ENCODE assay signal across 8 cellular contexts in the genomic region with DNA sequence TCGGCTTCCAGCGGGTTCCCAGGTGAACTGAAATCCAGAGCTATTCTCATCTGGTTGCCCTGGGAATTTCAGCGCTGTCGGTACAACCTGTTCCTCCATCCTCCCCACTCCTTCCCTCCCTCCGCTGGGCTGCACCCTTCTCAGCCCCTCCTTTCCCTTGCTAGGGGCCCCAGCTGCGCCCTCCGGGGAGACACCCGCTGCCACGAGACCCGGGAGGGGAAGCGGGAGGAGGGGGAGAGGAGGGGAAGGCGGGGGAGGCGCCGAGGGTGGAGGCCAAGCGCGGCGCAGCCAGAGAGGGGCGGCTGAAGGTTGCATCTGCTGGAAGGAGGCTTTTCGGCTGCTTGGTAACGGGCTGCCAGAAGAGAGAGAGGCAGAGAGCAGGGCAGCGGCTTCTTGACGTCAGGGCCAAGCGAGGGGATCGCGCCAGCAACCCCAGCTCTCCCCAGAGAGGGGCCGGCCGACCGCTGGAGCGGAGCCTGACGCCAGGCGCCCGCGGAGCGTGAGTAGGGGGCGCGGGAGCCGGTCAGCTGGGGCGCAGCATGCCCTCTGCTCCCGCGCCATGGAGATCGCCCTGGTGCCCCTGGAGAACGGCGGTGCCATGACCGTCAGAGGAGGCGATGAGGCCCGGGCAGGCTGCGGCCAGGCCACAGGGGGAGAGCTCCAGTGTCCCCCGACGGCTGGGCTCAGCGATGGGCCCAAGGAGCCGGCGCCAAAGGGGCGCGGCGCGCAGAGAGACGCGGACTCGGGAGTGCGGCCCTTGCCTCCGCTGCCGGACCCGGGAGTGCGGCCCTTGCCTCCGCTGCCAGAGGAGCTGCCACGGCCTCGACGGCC.
DNase-seq lines count a peak whose midpoint lies in the region; ATAC-seq and TF ChIP-seq lines count a peak whose summit lies in the region.

TSS of gene KCNA5 (plus strand) at position 291 of the 831 bp plus-strand sequence. CDS start at position 560, 269 bp downstream.

- no peaks in the 10 kb centered on the region for H3K27me3 ChIP-seq in endocrine pancreas (ENCODE audit: control insufficient read depth, insufficient read depth, low read length)
- H3K27me3 ChIP-seq in tibial artery, result no peaks in the 10 kb centered on the region

- DNase-seq in NCI-H1694 treated with DMSO at 0.1 percent for 48 hours (lab: John Stamatoyannopoulos, UW) (peak; percentile 29), NCI-H1694 (lab: John Stamatoyannopoulos, UW) (no peak), memory B cell (ENCODE audit: low spot score in 2 of 2) (no peak), tibial artery (peak; percentile 32 to 93), NCI-H2171 treated with DMSO at 0.1 percent for 48 hours (lab: John Stamatoyannopoulos, UW) (no peak), NAMALWA (ENCODE audit: low spot score) (no peak)

- H3K36me3 Mint-ChIP-seq in memory B cell, result peaks cover 4% of the 10 kb centered on the region

- no peak within 1 kb of the TSS for H3K27ac Mint-ChIP-seq in memory B cell

- H3K9me3 Mint-ChIP-seq in memory B cell, result peaks cover 3% of the 10 kb centered on the region

- H3K4me1 ChIP-seq in endocrine pancreas (ENCODE audit: control insufficient read depth, insufficient read depth, low read length), result no peaks in the 10 kb centered on the region
- H3K4me1 ChIP-seq in tibial artery, result peaks cover 0 to 39% (median 12%) of the 10 kb centered on the region in 4 donors

- peaks cover 16% of the 10 kb centered on the region for H3K27me3 Mint-ChIP-seq in memory B cell

- peak within 1 kb of the TSS; percentile 66 for H3K9ac ChIP-seq in endocrine pancreas (ENCODE audit: control insufficient read depth, insufficient read depth, low read length)

- H3K36me3 ChIP-seq in endocrine pancreas (ENCODE audit: control insufficient read depth, insufficient read depth, low read length) (no peaks in the 10 kb centered on the region), tibial artery (no peaks in the 10 kb centered on the region)

- intact Hi-C loops in tibial artery (cut with DNase I; ENCODE audit: low total_unique reads), result loop anchor here (5.0 kb wide), 1 partner anchor 38 kb away; no protein-coding TSS in a partner anchor

- peak within 1 kb of the TSS; percentile 44 for H3K4me3 Mint-ChIP-seq in memory B cell

- H3K9me3 ChIP-seq in endocrine pancreas (ENCODE audit: control insufficient read depth, low read length), result no peaks in the 10 kb centered on the region
- no peaks in the 10 kb centered on the region for H3K9me3 ChIP-seq in tibial artery

- peaks cover 11% of the 10 kb centered on the region for H3K4me1 Mint-ChIP-seq in memory B cell

- H3K4me3 ChIP-seq in endocrine pancreas (ENCODE audit: control insufficient read depth, insufficient read depth, low read length) (peak within 1 kb of the TSS; percentile 60), tibial artery (peak within 1 kb of the TSS; percentile 58 to 74)

- H3K27ac ChIP-seq in tibial artery, result peak within 1 kb of the TSS; percentile 93 to 97

- ATAC-seq in memory B cell (ENCODE audit: low read depth) (peak; percentile 85), HG03571 (IDR thresholded peaks at IDR 0.05; ENCODE audit: unreplicated experiment) (no peak)

- no peak for TF ChIP-seq CTCF in tibial artery (IDR thresholded peaks at IDR 0.05)

Comparison
In these comparisons a context has a peak if more than half of its experiments do, and no peak if none do; other contexts are left out.
1. DNase-seq: peak in NCI-H1694 treated with DMSO at 0.1 percent for 48 hours (single experiment) and tibial artery (2 of 2); none in NCI-H1694 (single experiment), memory B cell (0 of 2), NCI-H2171 treated with DMSO at 0.1 percent for 48 hours (single experiment) and NAMALWA (single experiment).